In genomic region chr9:18477719-18478118, GRCh38 we compare ENCODE assay signal across 1 cellular context.
TF ChIP-seq lines count a peak whose summit lies in the region.

No MANE protein-coding gene starts in this region.

TF ChIP-seq in GM23338, 12 proteins besides CTCF, POLR2A, EP300 and RAD21:
- TF ChIP-seq STAT1 (IDR thresholded peaks at IDR 0.05; ENCODE audit: unreplicated experiment): no peak
- no peak for TF ChIP-seq EZH2 (IDR thresholded peaks at IDR 0.05; ENCODE audit: low read depth, unreplicated experiment)
- no peak for TF ChIP-seq ZNF462 (CRISPR knock-in tag; IDR thresholded peaks at IDR 0.05)
